Comparison of ENCODE assay signal across 26 cellular contexts in the genomic region with DNA sequence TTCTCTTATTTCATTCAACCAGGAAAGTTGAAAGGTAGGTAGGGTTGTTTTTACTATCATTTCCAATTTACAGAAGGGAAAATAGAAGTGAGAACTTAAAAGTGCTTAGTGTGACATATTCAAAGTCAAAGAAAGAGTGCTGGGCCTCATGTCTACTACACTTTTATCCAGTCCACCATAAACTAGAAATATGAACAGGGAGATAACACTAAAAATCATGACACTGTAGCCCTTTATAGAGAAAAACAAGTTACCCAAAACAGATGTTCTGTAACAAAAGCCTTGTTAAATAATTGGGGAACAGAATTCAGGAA. TPM values are rescaled to one million over a fixed set of nuclear protein-coding genes. Genes with fewer than 3 reads are reported as not detected.
DNase-seq lines count a peak whose midpoint lies in the region; ATAC-seq and TF ChIP-seq lines count a peak whose summit lies in the region.
"Had no signal": no experiment of that assay in that cellular context is flagged by ENCODE, and none has a peak within 500 bp of the region (broad histone marks: within the 10 kb centered on the region; RNA-seq: fewer than 3 reads in every experiment).

No MANE protein-coding gene starts in this region.

- H2AFZ ChIP-seq in parathyroid adenoma = no peak overlapping the region
- H2AFZ ChIP-seq: PC-9 had no signal

- TF ChIP-seq CTCF in left ventricle myocardium inferior (IDR thresholded peaks at IDR 0.05; ENCODE audit: borderline replicate concordance) (no peak), left lung (IDR thresholded peaks at IDR 0.05) (no peak), parathyroid adenoma (IDR thresholded peaks at IDR 0.05) (no peak), vagina (IDR thresholded peaks at IDR 0.05) (no peak)
- TF ChIP-seq CTCF in activated CD8-positive, alpha-beta T cell treated with anti-CD3 and anti-CD28 coated beads for 36 hours (IDR thresholded peaks at IDR 0.05) = no peak

- CTCF ChIA-PET in activated CD8-positive, alpha-beta T cell treated with anti-CD3 and anti-CD28 coated beads for 36 hours (lab: Charles Lee) = no interaction called here

- H3K4me1 Mint-ChIP-seq in activated CD8-positive, alpha-beta T cell treated with anti-CD3 and anti-CD28 coated beads for 36 hours (ENCODE audit: low read depth) = peaks cover 5% of the 10 kb centered on the region

- no peak overlapping the region for H3K27ac Mint-ChIP-seq in activated CD8-positive, alpha-beta T cell treated with anti-CD3 and anti-CD28 coated beads for 36 hours
- H3K27ac Mint-ChIP-seq: activated CD4-positive, alpha-beta T cell treated with anti-CD3 and anti-CD28 coated beads, Interleukin-2, amount 10 ng/mL, durations not matched to agents 24 days and 14 days; activated naive CD8-positive, alpha-beta T cell treated with anti-CD3 and anti-CD28 coated beads, Interleukin-2, amount 50 U/mL, for 24 hours; natural killer cell treated with Interleukin-12 subunit alpha and Interleukin-12 subunit beta and Interleukin-15 and Interleukin-18, amount 100 ng/mL, for 72 hours; stimulated activated effector memory CD8-positive, alpha-beta T cell treated with anti-CD3 and anti-CD28 coated beads, Interleukin-12 subunit alpha, Interleukin-12 subunit beta, amount 100 ng/mL, for 72 hours had no signal

- H3K36me3 ChIP-seq in left ventricle myocardium inferior (peaks cover 40% of the 10 kb centered on the region), left lung (peaks cover 0 to 38% of the 10 kb centered on the region in 2 donors), parathyroid adenoma (ENCODE audit: control insufficient read depth, insufficient read depth, low read length) (no peaks in the 10 kb centered on the region), vagina (peaks cover 0 to 21% of the 10 kb centered on the region in 2 donors)

- no peaks in the 10 kb centered on the region for H3K27me3 ChIP-seq in left ventricle myocardium inferior (ENCODE audit: low read depth)
- H3K27me3 ChIP-seq in left lung = no peaks in the 10 kb centered on the region
- H3K27me3 ChIP-seq in parathyroid adenoma (ENCODE audit: control insufficient read depth, insufficient read depth, low read length) = no peaks in the 10 kb centered on the region
- no peaks in the 10 kb centered on the region for H3K27me3 ChIP-seq in vagina

- H3K9me3 ChIP-seq in left ventricle myocardium inferior (replicated peaks) (no peaks in the 10 kb centered on the region), left lung (no peaks in the 10 kb centered on the region), parathyroid adenoma (ENCODE audit: control insufficient read depth, low read length) (no peaks in the 10 kb centered on the region), vagina (no peaks in the 10 kb centered on the region)

- H3K9me3 Mint-ChIP-seq in activated CD8-positive, alpha-beta T cell treated with anti-CD3 and anti-CD28 coated beads for 36 hours = no peaks in the 10 kb centered on the region
- H3K9me3 Mint-ChIP-seq: activated CD4-positive, alpha-beta T cell treated with anti-CD3 and anti-CD28 coated beads, Interleukin-2, amount 10 ng/mL, durations not matched to agents 24 days and 14 days; activated naive CD8-positive, alpha-beta T cell treated with anti-CD3 and anti-CD28 coated beads, Interleukin-2, amount 50 U/mL, for 24 hours; CD4-positive, alpha-beta memory T cell; natural killer cell treated with Interleukin-12 subunit alpha and Interleukin-12 subunit beta and Interleukin-15 and Interleukin-18, amount 100 ng/mL, for 72 hours; stimulated activated effector memory CD8-positive, alpha-beta T cell treated with anti-CD3 and anti-CD28 coated beads, Interleukin-12 subunit alpha, Interleukin-12 subunit beta, amount 100 ng/mL, for 72 hours had no signal

- POLR2A ChIA-PET in activated CD8-positive, alpha-beta T cell treated with anti-CD3 and anti-CD28 coated beads for 36 hours (lab: Charles Lee) = no interaction called here

- no peaks in the 10 kb centered on the region for H3K27me3 Mint-ChIP-seq in activated CD8-positive, alpha-beta T cell treated with anti-CD3 and anti-CD28 coated beads for 36 hours
- H3K27me3 Mint-ChIP-seq: activated CD4-positive, alpha-beta T cell treated with anti-CD3 and anti-CD28 coated beads, Interleukin-2, amount 10 ng/mL, durations not matched to agents 24 days and 14 days; activated naive CD8-positive, alpha-beta T cell treated with anti-CD3 and anti-CD28 coated beads, Interleukin-2, amount 50 U/mL, for 24 hours; CD4-positive, alpha-beta memory T cell had no signal

- no peak overlapping the region for H3K4me2 ChIP-seq in parathyroid adenoma (ENCODE audit: low read length)
- H3K4me2 ChIP-seq: PC-9 had no signal

- H3K9ac ChIP-seq in parathyroid adenoma = no peak overlapping the region

- peaks cover 62% of the 10 kb centered on the region for H3K4me1 ChIP-seq in left ventricle myocardium inferior
- H3K4me1 ChIP-seq in left lung = peaks cover 0 to 19% of the 10 kb centered on the region in 2 donors
- peaks cover 41% of the 10 kb centered on the region for H3K4me1 ChIP-seq in parathyroid adenoma
- H3K4me1 ChIP-seq in vagina = peaks cover 40% of the 10 kb centered on the region

- no peak for ATAC-seq in left lung
- ATAC-seq in activated CD8-positive, alpha-beta T cell treated with anti-CD3 and anti-CD28 coated beads for 36 hours = no peak
- ATAC-seq: activated naive CD8-positive, alpha-beta T cell treated with anti-CD3 and anti-CD28 coated beads, Interleukin-2, amount 50 U/mL, for 24 hours; natural killer cell treated with Interleukin-12 subunit alpha and Interleukin-12 subunit beta and Interleukin-15 and Interleukin-18, amount 100 ng/mL, for 72 hours; stimulated activated effector memory CD8-positive, alpha-beta T cell treated with anti-CD3 and anti-CD28 coated beads, Interleukin-12 subunit alpha, Interleukin-12 subunit beta, amount 100 ng/mL, for 72 hours had no signal

- H3K4me3 Mint-ChIP-seq in activated CD8-positive, alpha-beta T cell treated with anti-CD3 and anti-CD28 coated beads for 36 hours = no peak overlapping the region
- H3K4me3 Mint-ChIP-seq: activated CD4-positive, alpha-beta T cell treated with anti-CD3 and anti-CD28 coated beads, Interleukin-2, amount 10 ng/mL, durations not matched to agents 24 days and 14 days; activated naive CD8-positive, alpha-beta T cell treated with anti-CD3 and anti-CD28 coated beads, Interleukin-2, amount 50 U/mL, for 24 hours; brain; natural killer cell treated with Interleukin-12 subunit alpha and Interleukin-12 subunit beta and Interleukin-15 and Interleukin-18, amount 100 ng/mL, for 72 hours; stimulated activated effector memory CD8-positive, alpha-beta T cell treated with anti-CD3 and anti-CD28 coated beads, Interleukin-12 subunit alpha, Interleukin-12 subunit beta, amount 100 ng/mL, for 72 hours had no signal

- H3K27ac ChIP-seq in left ventricle myocardium inferior (replicated peaks) (peak overlapping the region; percentile 66), left lung (peak overlapping the region; percentile 45 to 56), parathyroid adenoma (peak overlapping the region; percentile 1), vagina (peak overlapping the region; percentile 19), substantia nigra (ENCODE audit: low read depth, low read length, poor library complexity, severe bottlenecking) (no peak overlapping the region)
- H3K27ac ChIP-seq: PC-9 had no signal

- peaks cover 4% of the 10 kb centered on the region for H3K36me3 Mint-ChIP-seq in activated CD8-positive, alpha-beta T cell treated with anti-CD3 and anti-CD28 coated beads for 36 hours (ENCODE audit: low read depth)
- H3K36me3 Mint-ChIP-seq: stimulated activated effector memory CD8-positive, alpha-beta T cell treated with anti-CD3 and anti-CD28 coated beads, Interleukin-12 subunit alpha, Interleukin-12 subunit beta, amount 100 ng/mL, for 72 hours had no signal

- intact Hi-C loops in left ventricle myocardium inferior (cut with micrococcal nuclease) = no loop called here
- intact Hi-C loops in cardiac septum (cut with DNase I) = no loop called here
- intact Hi-C loops in left lung (cut with DNase I) = no loop called here
- intact Hi-C loops in vagina (cut with DNase I) = no loop called here
- intact Hi-C loops in activated CD8-positive, alpha-beta T cell treated with anti-CD3 and anti-CD28 coated beads for 36 hours (cut with micrococcal nuclease) = no loop called here

- TF ChIP-seq POLR2A in vagina (IDR thresholded peaks at IDR 0.05) = no peak

- H3K4me3 ChIP-seq in left ventricle myocardium inferior (no peak overlapping the region), left lung (no peak overlapping the region), parathyroid adenoma (ENCODE audit: low read depth, low read length) (no peak overlapping the region), vagina (no peak overlapping the region)
- H3K4me3 ChIP-seq: PC-9 had no signal

- DNase-seq in left ventricle myocardium inferior = no peak
- DNase-seq in cardiac septum (ENCODE audit: low spot score) = no peak
- no peak for DNase-seq in left lung
- DNase-seq in vagina (ENCODE audit: extremely low spot score in 2 of 2) = no peak
- DNase-seq in activated CD8-positive, alpha-beta T cell treated with anti-CD3 and anti-CD28 coated beads for 36 hours = no peak
- no peak for DNase-seq in cerebellum (ENCODE audit: low spot score)
- no peak for DNase-seq in substantia nigra (lab: John Stamatoyannopoulos, UW)
- DNase-seq: activated CD4-positive, alpha-beta T cell treated with anti-CD3 and anti-CD28 coated beads, Interleukin-2, amount 10 ng/mL, durations not matched to agents 24 days and 14 days; activated naive CD8-positive, alpha-beta T cell treated with anti-CD3 and anti-CD28 coated beads, Interleukin-2, amount 50 U/mL, for 24 hours; activated T-cell treated with anti-CD3 and anti-CD28 coated beads, Interleukin-2, amount 50 U/mL, for 48 hours; CD4-positive, alpha-beta memory T cell; effector memory CD4-positive, alpha-beta T cell; foreskin melanocyte; H7; hypothalamus; NCI-H1092 treated with DMSO at 0.1 percent for 48 hours; NCI-H1930; NCI-H524; PC-9; posterior cingulate gyrus; stimulated activated CD4-positive, alpha-beta T cell treated with anti-CD3 and anti-CD28 coated beads, Interleukin-4, amount 100 ng/mL, for 24 hours; T1000 had no signal

- no peaks in the 10 kb centered on the region for H3K79me2 ChIP-seq in parathyroid adenoma

RNA-seq across cellular contexts. Expression of a gene that starts 20.4 kb away (rescaled TPM):
- total RNA-seq in left ventricle myocardium inferior = 44.0 TPM
- total RNA-seq in cardiac septum = 30.3 TPM
- 100 to 1,000 TPM; 104 to 153 TPM for total RNA-seq in left lung
- 53.3 TPM for total RNA-seq in vagina
- 1 to 10 TPM; 1.2 to 1.5 TPM for total RNA-seq in activated CD8-positive, alpha-beta T cell treated with anti-CD3 and anti-CD28 coated beads for 36 hours
- total RNA-seq in cerebellum = 11.1 TPM
